In the genomic region with DNA sequence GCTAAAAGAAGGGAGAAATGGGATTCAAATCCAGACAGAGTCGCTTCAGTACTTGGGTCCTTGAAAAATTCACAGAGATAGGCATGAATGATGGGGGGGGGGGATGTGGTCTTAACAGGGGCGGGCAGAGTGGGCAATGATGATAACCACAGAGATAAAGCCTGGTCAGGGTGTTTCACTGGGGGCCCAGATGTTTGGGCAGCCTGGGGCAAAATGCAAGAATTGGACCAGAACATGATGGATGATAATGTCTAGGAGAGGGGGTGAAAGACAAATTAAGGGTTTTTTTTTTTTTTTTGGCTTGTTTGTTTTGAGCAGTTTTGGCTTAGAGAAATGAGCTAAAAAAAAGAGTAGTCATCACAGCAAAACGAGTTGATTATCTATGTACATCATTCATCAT, we compare ENCODE assay signal across 17 cellular contexts. TPM values are rescaled to one million over a fixed set of nuclear protein-coding genes. Genes with fewer than 3 reads are reported as not detected.
A peak's percentile ranks its signal among the peaks of the same experiment; 100 is the strongest.
DNase-seq lines count a peak whose midpoint lies in the region; TF ChIP-seq lines count a peak whose summit lies in the region.
"Had no signal": no experiment of that assay in that cellular context is flagged by ENCODE, and none has a peak within 500 bp of the region (broad histone marks: within the 10 kb centered on the region; RNA-seq: fewer than 3 reads in every experiment).

No MANE protein-coding gene starts in this region.

- DNase-seq in H7 (peak; percentile 22), endodermal cell (no peak), neural progenitor cell (ENCODE audit: low spot score) (no peak), T-helper 2 cell (no peak), SK-N-DZ (ENCODE audit: low spot score) (no peak)
- no peak for DNase-seq in T-helper 2 cell treated with Interferon-gamma antibody and Interleukin-4, amounts not matched to agents 5 μg/mL and 100 μg/mL, for 36 hours (ENCODE audit: low spot score)
- DNase-seq: ACHN; CD4-positive, CD25-positive, alpha-beta regulatory T cell; DMS153; DMS79 treated with DMSO at 0.1 percent for 48 hours; EL; GOT3; IMR-90; KBM-7 had no signal

- no peaks in the 10 kb centered on the region for H3K9me3 ChIP-seq in HUES64 (ENCODE audit: insufficient read depth, low read depth, low read length)
- no peaks in the 10 kb centered on the region for H3K9me3 ChIP-seq in endodermal cell (ENCODE audit: control insufficient read depth, low read length)
- H3K9me3 ChIP-seq in neural progenitor cell (ENCODE audit: low read depth), result no peaks in the 10 kb centered on the region
- H3K9me3 ChIP-seq: BLaER1 treated with 17β-estradiol and CSF1 and Interleukin-3, amounts not matched to agents 10 nM and 100 nM had no signal

- H3K4me1 ChIP-seq in HUES64 (ENCODE audit: insufficient read depth, low read length) (peaks cover 55% of the 10 kb centered on the region), endodermal cell (ENCODE audit: control insufficient read depth, insufficient read depth, low read length) (peaks cover 12% of the 10 kb centered on the region), neural progenitor cell (peaks cover 65% of the 10 kb centered on the region)
- H3K4me1 ChIP-seq: BLaER1 treated with 17β-estradiol and CSF1 and Interleukin-3, amounts not matched to agents 10 nM and 100 nM had no signal

- H3K27me3 ChIP-seq in H7 (ENCODE audit: control insufficient read depth, insufficient read depth, low read length) (peaks cover 15% of the 10 kb centered on the region; the same call in 1 of the 2 replicates), HUES64 (ENCODE audit: insufficient read depth, low read length) (peaks cover 58% of the 10 kb centered on the region), endodermal cell (ENCODE audit: control insufficient read depth, insufficient read depth, low read length, poor library complexity, severe bottlenecking) (no peaks in the 10 kb centered on the region), neural progenitor cell (peaks cover 33% of the 10 kb centered on the region)
- H3K27me3 ChIP-seq: BLaER1 treated with 17β-estradiol and CSF1 and Interleukin-3, amounts not matched to agents 10 nM and 100 nM had no signal

- H3K4me3 ChIP-seq in H7 (ENCODE audit: insufficient read depth, low read depth, low read length), result no peak overlapping the region
- H3K4me3 ChIP-seq in HUES64 (ENCODE audit: low read length), result no peak overlapping the region
- H3K4me3 ChIP-seq in endodermal cell (ENCODE audit: low read length), result no peak overlapping the region
- no peak overlapping the region for H3K4me3 ChIP-seq in neural progenitor cell
- H3K4me3 ChIP-seq: BLaER1 treated with 17β-estradiol and CSF1 and Interleukin-3, amounts not matched to agents 10 nM and 100 nM had no signal

- 61% methylated on average over 3 of the region's 3 CpGs for WGBS in HUES64
- WGBS in endodermal cell (ENCODE audit: insufficient coverage in 1 of 2, insufficient read length in 1 of 2), 2 experiments, result 17 to 72% methylated on average over 1 to 3 of the region's 3 CpGs

- TF ChIP-seq CTCF in endodermal cell (conservative IDR thresholded peaks at IDR 0.05), result no peak
- TF ChIP-seq CTCF in neural progenitor cell (IDR thresholded peaks at IDR 0.05), result no peak

- peak overlapping the region; percentile 88 for H3K4me2 ChIP-seq in neural progenitor cell
- H3K4me2 ChIP-seq: BLaER1 treated with 17β-estradiol and CSF1 and Interleukin-3, amounts not matched to agents 10 nM and 100 nM had no signal

- peak overlapping the region; percentile 46; the same call in 1 of the 2 replicates for H3K9ac ChIP-seq in HUES64 (ENCODE audit: low read depth, low read length)
- no peak overlapping the region for H3K9ac ChIP-seq in endodermal cell (ENCODE audit: extremely low read depth, low read length, poor library complexity, severe bottlenecking)
- no peak overlapping the region for H3K9ac ChIP-seq in neural progenitor cell
- H3K9ac ChIP-seq: BLaER1 treated with 17β-estradiol and CSF1 and Interleukin-3, amounts not matched to agents 10 nM and 100 nM had no signal

- no peak overlapping the region for H2AFZ ChIP-seq in neural progenitor cell (replicated peaks)

- H3K4me3 Mint-ChIP-seq in endodermal cell, result no peak overlapping the region
- peak overlapping the region; percentile 32 for H3K4me3 Mint-ChIP-seq in neural progenitor cell
- no peak overlapping the region for H3K4me3 Mint-ChIP-seq in T-helper 2 cell treated with Interferon-gamma antibody and Interleukin-4, amounts not matched to agents 5 μg/mL and 100 μg/mL, for 36 hours
- H3K4me3 Mint-ChIP-seq: CD4-positive, CD25-positive, alpha-beta regulatory T cell had no signal

- peaks cover 40% of the 10 kb centered on the region for H3F3A ChIP-seq in neural progenitor cell (ENCODE audit: low read depth)

- H3K27me3 Mint-ChIP-seq in endodermal cell (ENCODE audit: insufficient read depth) (peaks cover 15% of the 10 kb centered on the region), neural progenitor cell (ENCODE audit: insufficient read depth, low read depth) (peaks cover 20% of the 10 kb centered on the region)
- H3K27me3 Mint-ChIP-seq in T-helper 2 cell treated with Interferon-gamma antibody and Interleukin-4, amounts not matched to agents 5 μg/mL and 100 μg/mL, for 36 hours (ENCODE audit: low read depth), result no peaks in the 10 kb centered on the region
- H3K27me3 Mint-ChIP-seq: CD4-positive, CD25-positive, alpha-beta regulatory T cell had no signal

- H3K79me2 ChIP-seq in neural progenitor cell (ENCODE audit: low read depth), result no peaks in the 10 kb centered on the region

- no peaks in the 10 kb centered on the region for H3K36me3 ChIP-seq in H7 (replicated peaks; ENCODE audit: control insufficient read depth, insufficient read depth, low read length)
- H3K36me3 ChIP-seq in HUES64 (ENCODE audit: insufficient read depth, low read length), result no peaks in the 10 kb centered on the region
- no peaks in the 10 kb centered on the region for H3K36me3 ChIP-seq in endodermal cell (ENCODE audit: control insufficient read depth, insufficient read depth, low read length)
- H3K36me3 ChIP-seq in neural progenitor cell, result no peaks in the 10 kb centered on the region
- H3K36me3 ChIP-seq: BLaER1 treated with 17β-estradiol and CSF1 and Interleukin-3, amounts not matched to agents 10 nM and 100 nM had no signal

- H3K9me3 Mint-ChIP-seq in endodermal cell (no peaks in the 10 kb centered on the region), neural progenitor cell (no peaks in the 10 kb centered on the region)
- H3K9me3 Mint-ChIP-seq in T-helper 2 cell treated with Interferon-gamma antibody and Interleukin-4, amounts not matched to agents 5 μg/mL and 100 μg/mL, for 36 hours, result no peaks in the 10 kb centered on the region

- no peaks in the 10 kb centered on the region for H3K36me3 Mint-ChIP-seq in endodermal cell (ENCODE audit: low read depth)
- no peaks in the 10 kb centered on the region for H3K36me3 Mint-ChIP-seq in neural progenitor cell
- no peaks in the 10 kb centered on the region for H3K36me3 Mint-ChIP-seq in T-helper 2 cell treated with Interferon-gamma antibody and Interleukin-4, amounts not matched to agents 5 μg/mL and 100 μg/mL, for 36 hours (ENCODE audit: low read depth)
- H3K36me3 Mint-ChIP-seq: CD4-positive, CD25-positive, alpha-beta regulatory T cell had no signal

- H4K20me1 ChIP-seq in neural progenitor cell (ENCODE audit: low read depth), result no peaks in the 10 kb centered on the region
- H4K20me1 ChIP-seq: BLaER1 treated with 17β-estradiol and CSF1 and Interleukin-3, amounts not matched to agents 10 nM and 100 nM had no signal

- peak overlapping the region; percentile 92 for H3K27ac ChIP-seq in HUES64 (ENCODE audit: low read depth, low read length)
- H3K27ac ChIP-seq in endodermal cell (ENCODE audit: low read depth, low read length), result peak overlapping the region; percentile 87
- no peak overlapping the region for H3K27ac ChIP-seq in neural progenitor cell
- H3K27ac ChIP-seq: BLaER1 treated with 17β-estradiol and CSF1 and Interleukin-3, amounts not matched to agents 10 nM and 100 nM had no signal

- peaks cover 34% of the 10 kb centered on the region for H3K4me1 Mint-ChIP-seq in endodermal cell
- H3K4me1 Mint-ChIP-seq in neural progenitor cell, result peaks cover 41% of the 10 kb centered on the region
- H3K4me1 Mint-ChIP-seq in T-helper 2 cell treated with Interferon-gamma antibody and Interleukin-4, amounts not matched to agents 5 μg/mL and 100 μg/mL, for 36 hours (ENCODE audit: low read depth), result no peaks in the 10 kb centered on the region
- H3K4me1 Mint-ChIP-seq: CD4-positive, CD25-positive, alpha-beta regulatory T cell had no signal

- H3K27ac Mint-ChIP-seq in endodermal cell, result no peak overlapping the region
- H3K27ac Mint-ChIP-seq in neural progenitor cell, result no peak overlapping the region
- H3K27ac Mint-ChIP-seq in T-helper 2 cell treated with Interferon-gamma antibody and Interleukin-4, amounts not matched to agents 5 μg/mL and 100 μg/mL, for 36 hours, result no peak overlapping the region
- H3K27ac Mint-ChIP-seq: CD4-positive, CD25-positive, alpha-beta regulatory T cell had no signal

RNA-seq across cellular contexts. Expression of a gene that starts 57.4 kb away (rescaled TPM):
- 0.78 and 1.4 TPM in 2 replicates for total RNA-seq in H7 (2014; rRNA removed; shearing (Covaris generic))
- 1.7 TPM for polyA plus RNA-seq in HUES64 (2013, experiment 1 of 2)
- polyA plus RNA-seq in HUES64 (2013, experiment 2 of 2), result 2.5 TPM
- under 1 TPM in 1 of 2 donors, not detected in 1; 0.35 TPM for total RNA-seq in endodermal cell
- polyA plus RNA-seq in endodermal cell (2013, experiment 1 of 2), result 6.0 TPM
- 6.6 TPM for polyA plus RNA-seq in endodermal cell (2013, experiment 2 of 2)
- 2.6 and 3.2 TPM in 2 replicates for total RNA-seq in neural progenitor cell (ENCODE audit: low replicate concordance)
- polyA plus RNA-seq in SK-N-DZ (2014; cell fraction: cytosol; rRNA removed), result 1.0 and 1.1 TPM in 2 replicates
- polyA plus RNA-seq in SK-N-DZ (2014; cell fraction: nucleus; rRNA removed), result 0.50 and 1.0 TPM in 2 replicates
- total RNA-seq: A172; CD4-positive, CD25-positive, alpha-beta regulatory T cell; IMR-90 had no signal
- polyA plus RNA-seq: CD4-positive, CD25-positive, alpha-beta regulatory T cell; IMR-90 had no signal
